In the genomic region with DNA sequence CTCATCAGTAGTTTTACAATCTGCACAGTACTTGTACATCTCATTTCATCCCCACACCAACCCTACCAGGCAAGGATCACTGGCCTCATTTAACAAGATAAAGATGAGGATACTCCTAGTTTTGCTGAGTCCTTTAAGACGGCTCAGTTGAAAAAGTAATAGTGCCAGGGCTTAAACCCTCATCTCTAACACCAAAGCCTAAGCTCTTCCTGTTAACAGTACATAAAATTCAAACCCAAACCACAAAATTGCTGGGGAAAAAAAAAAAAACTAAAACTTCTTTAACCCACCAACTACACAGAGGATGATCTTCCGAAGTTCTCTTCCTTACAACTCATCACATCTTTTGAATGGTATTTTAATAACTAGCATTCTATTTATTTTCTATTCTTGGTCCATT, we compare ENCODE assay signal across 9 cellular contexts. TPM values are rescaled to one million over a fixed set of nuclear protein-coding genes. Genes with fewer than 3 reads are reported as not detected.
DNase-seq lines count a peak whose midpoint lies in the region; ATAC-seq, FAIRE-seq and TF ChIP-seq lines count a peak whose summit lies in the region.
"Had no signal": no experiment of that assay in that cellular context is flagged by ENCODE, and none has a peak within 500 bp of the region (broad histone marks: within the 10 kb centered on the region; RNA-seq: fewer than 3 reads in every experiment).

No MANE protein-coding gene starts in this region.

- H3K4me3 ChIP-seq in DOHH2 (ENCODE audit: low read length) (peak overlapping the region; percentile 97), Panc1 (ENCODE audit: low read depth in 2 of 2, low read length in 2 of 2) (peak overlapping the region; percentile 97), endothelial cell of umbilical vein (replicated peaks in 1 of 3; ENCODE audit: insufficient read depth in 1 of 3, low read depth in 1 of 3, low read length in 3 of 3) (peak overlapping the region in 2 of 3 experiments; percentile 85 to 96)

- DNase-seq in Panc1 (ENCODE audit: low read depth, low spot score) (no peak), endothelial cell of umbilical vein (ENCODE audit: low read depth, low spot score) (no peak), osteocyte (ENCODE audit: extremely low spot score, unreplicated experiment) (no peak), SHP77 (lab: John Stamatoyannopoulos, UW) (no peak), NCI-H510A treated with DMSO at 0.1 percent for 48 hours (lab: John Stamatoyannopoulos, UW) (no peak), 8988T (no peak)
- DNase-seq in activated CD8-positive, alpha-beta memory T cell treated with anti-CD3 and anti-CD28 coated beads, Interleukin-2, amount 50 U/mL, for 4 hours, result no peak
- DNase-seq: dermis blood vessel endothelial cell had no signal

- no peaks in the 10 kb centered on the region for H3K9me1 ChIP-seq in endothelial cell of umbilical vein (replicated peaks; ENCODE audit: control insufficient read depth, extremely low read depth, insufficient read depth, low read length)

- H3F3A ChIP-seq in DOHH2 (ENCODE audit: control insufficient read depth, insufficient read depth), result peaks cover 11% of the 10 kb centered on the region

- FAIRE-seq in endothelial cell of umbilical vein (lab: Jason Lieb, UNC), result no peak

- intact Hi-C loops in Panc1 (cut with micrococcal nuclease; ENCODE audit: unreplicated experiment) (no loop called here), endothelial cell of umbilical vein (cut with micrococcal nuclease) (no loop called here)

- H3K4me1 Mint-ChIP-seq in osteocyte (ENCODE audit: unreplicated experiment), result peaks cover 38% of the 10 kb centered on the region

- peaks cover 63% of the 10 kb centered on the region for H3K4me1 ChIP-seq in DOHH2 (ENCODE audit: control insufficient read depth, low read length)
- H3K4me1 ChIP-seq in Panc1 (ENCODE audit: control insufficient read depth, insufficient read depth, low read length), result peaks cover 20% of the 10 kb centered on the region
- H3K4me1 ChIP-seq in endothelial cell of umbilical vein (ENCODE audit: control insufficient read depth, extremely low read depth, insufficient read depth, low read length), result peaks cover 15% of the 10 kb centered on the region

- in situ Hi-C loops in Panc1 (cut with HindIII; ENCODE audit: low pct_unique_long_range_greater_than_20kb, low sequenced_read_pairs), result no loop called here

- no peaks in the 10 kb centered on the region for H3K9me2 ChIP-seq in DOHH2 (replicated peaks; ENCODE audit: control insufficient read depth, low read length)

- peaks cover 8% of the 10 kb centered on the region for H3K36me3 Mint-ChIP-seq in osteocyte (ENCODE audit: unreplicated experiment)

- dilution Hi-C loops in endothelial cell of umbilical vein (cut with MboI; ENCODE audit: extremely low pct_ligation_motif_present, low sequenced_read_pairs), result no loop called here

- no peaks in the 10 kb centered on the region for H3K27me3 Mint-ChIP-seq in osteocyte (ENCODE audit: unreplicated experiment)

- CTCF ChIA-PET in Panc1 (lab: Charles Lee) (no interaction called here), endothelial cell of umbilical vein (lab: Charles Lee) (interaction anchor here (1.0 to 1.1 kb wide), 2 partner anchors 23 to 41 kb away, joined by 3 to 9 read pairs; a partner anchor contains a TSS)

- H3K36me3 ChIP-seq in DOHH2 (ENCODE audit: control insufficient read depth, low read length) (peaks cover 46% of the 10 kb centered on the region), Panc1 (ENCODE audit: control insufficient read depth, insufficient read depth, low read length) (peaks cover 9% of the 10 kb centered on the region; the same call in 1 of the 2 replicates), endothelial cell of umbilical vein (ENCODE audit: control insufficient read depth in 2 of 2, extremely low read depth in 1 of 2, insufficient read depth in 2 of 2, low read length in 2 of 2) (peaks cover 2 to 10% of the 10 kb centered on the region in 2 experiments)

- TF ChIP-seq CTCF in DOHH2 (IDR thresholded peaks at IDR 0.05; ENCODE audit: low read depth, low read length, poor library complexity, severe bottlenecking) (no peak), Panc1 (IDR thresholded peaks at IDR 0.05) (no peak), endothelial cell of umbilical vein (IDR thresholded peaks at IDR 0.05; ENCODE audit: extremely low read depth in 1 of 2, insufficient read depth in 1 of 2, low read depth in 1 of 2, low read length in 2 of 2) (no peak), osteocyte (IDR thresholded peaks at IDR 0.05) (no peak)

- H2AFZ ChIP-seq in endothelial cell of umbilical vein (ENCODE audit: low read depth, low read length), result no peak overlapping the region

- H4K20me1 ChIP-seq in DOHH2 (ENCODE audit: control insufficient read depth, insufficient read depth, low read depth, low read length) (peaks cover 32% of the 10 kb centered on the region), endothelial cell of umbilical vein (replicated peaks; ENCODE audit: control insufficient read depth, extremely low read depth, insufficient read depth, low read length) (no peaks in the 10 kb centered on the region)

- no peaks in the 10 kb centered on the region for H3K27me3 ChIP-seq in DOHH2 (ENCODE audit: control insufficient read depth, low read length)
- no peaks in the 10 kb centered on the region for H3K27me3 ChIP-seq in Panc1 (ENCODE audit: control insufficient read depth, insufficient read depth, low read length)
- H3K27me3 ChIP-seq in endothelial cell of umbilical vein (ENCODE audit: control insufficient read depth in 2 of 2, insufficient read depth in 2 of 2, low read length in 2 of 2), result no peaks in the 10 kb centered on the region

- no peak overlapping the region for H3K27ac ChIP-seq in DOHH2 (ENCODE audit: low read depth, low read length)
- H3K27ac ChIP-seq in Panc1 (ENCODE audit: low read length), result peak overlapping the region; percentile 91
- H3K27ac ChIP-seq in endothelial cell of umbilical vein (ENCODE audit: insufficient read depth, low read depth, low read length), result no peak overlapping the region

- peak overlapping the region; percentile 98 for H3K4me2 ChIP-seq in DOHH2 (ENCODE audit: low read length)
- H3K4me2 ChIP-seq in endothelial cell of umbilical vein (ENCODE audit: insufficient read depth, low read length), result peak overlapping the region; percentile 94

- H3K9me3 Mint-ChIP-seq in osteocyte (ENCODE audit: unreplicated experiment), result no peaks in the 10 kb centered on the region

- no TSS peak for BruUV-seq in Panc1 (replicated peaks; lab: Mats Ljungman, UMichigan)
- BruUV-seq in endothelial cell of umbilical vein (replicated peaks; lab: Mats Ljungman, UMichigan), result no TSS peak

- peak overlapping the region; percentile 93 for H3K4me3 Mint-ChIP-seq in osteocyte (ENCODE audit: unreplicated experiment)

- POLR2A ChIA-PET in Panc1 (lab: Charles Lee) (interaction anchor here (0.5 to 0.6 kb wide), 4 partner anchors 64 to 1080 kb away, joined by 3 to 10 read pairs (median 6); a partner anchor contains a TSS), endothelial cell of umbilical vein (lab: Charles Lee) (no interaction called here)

- peak overlapping the region; percentile 95 for H3K27ac Mint-ChIP-seq in osteocyte (ENCODE audit: unreplicated experiment)

- peaks cover 69% of the 10 kb centered on the region for H3K79me2 ChIP-seq in DOHH2 (ENCODE audit: control insufficient read depth, low read length)
- peaks cover 61% of the 10 kb centered on the region for H3K79me2 ChIP-seq in endothelial cell of umbilical vein (ENCODE audit: control insufficient read depth, insufficient read depth, low read length)

- H3K9ac ChIP-seq in endothelial cell of umbilical vein (replicated peaks; ENCODE audit: extremely low read depth, insufficient read depth, low read length), result peak overlapping the region; percentile 98

- ATAC-seq in Panc1, result no peak

- TF ChIP-seq POLR2A in endothelial cell of umbilical vein (IDR thresholded peaks at IDR 0.05; ENCODE audit: low read depth, low read length), result no peak

- H3K9me3 ChIP-seq in DOHH2 (ENCODE audit: control insufficient read depth, insufficient read depth, low read length), result no peaks in the 10 kb centered on the region
- no peaks in the 10 kb centered on the region for H3K9me3 ChIP-seq in Panc1 (ENCODE audit: control insufficient read depth, insufficient read depth, low read depth, low read length)
- no peaks in the 10 kb centered on the region for H3K9me3 ChIP-seq in endothelial cell of umbilical vein (replicated peaks; ENCODE audit: control insufficient read depth, insufficient read depth, low read length)

RNA-seq across cellular contexts. Expression of a gene that starts 1.3 kb away (rescaled TPM):
- total RNA-seq in Panc1 (2021; ENCODE audit: unreplicated experiment), result 171 TPM
- polyA plus RNA-seq in Panc1 (2012; ENCODE audit: insufficient read length), result 79.1 TPM
- total RNA-seq in endothelial cell of umbilical vein, result 116 and 130 TPM in 2 replicates
- polyA plus RNA-seq in endothelial cell of umbilical vein, result 27.3 and 33.2 TPM in 2 replicates
- polyA plus RNA-seq in endothelial cell of umbilical vein (2011; cell fraction: cytosol; rRNA removed), result 35.9 and 36.7 TPM in 2 replicates
- polyA plus RNA-seq in endothelial cell of umbilical vein (2011; cell fraction: nucleus; rRNA removed), result 45.5 and 53.4 TPM in 2 replicates
- 73.0 and 76.9 TPM in 2 replicates for polyA plus RNA-seq in endothelial cell of umbilical vein (2012)
- polyA minus RNA-seq in endothelial cell of umbilical vein, result 155 and 167 TPM in 2 replicates
- 54.3 TPM for polyA minus RNA-seq in endothelial cell of umbilical vein (2011; cell fraction: cytosol; rRNA and poly(A)+ RNA removed)
- 40.1 and 64.0 TPM in 2 replicates for polyA minus RNA-seq in endothelial cell of umbilical vein (2011; cell fraction: nucleus; rRNA and poly(A)+ RNA removed)
- 143 and 168 TPM in 2 replicates for total RNA-seq in osteocyte

RNA-seq across cellular contexts. Expression of a gene that starts 22.5 kb away (rescaled TPM):
- total RNA-seq in Panc1 (2021; ENCODE audit: unreplicated experiment) (39.3 TPM), endothelial cell of umbilical vein (6.7 and 7.8 TPM in 2 replicates), osteocyte (13.8 and 15.6 TPM in 2 replicates)
- polyA plus RNA-seq in Panc1 (2012; ENCODE audit: insufficient read length), result 35.5 TPM
- polyA plus RNA-seq in endothelial cell of umbilical vein, result 5.1 and 5.9 TPM in 2 replicates
- 3.5 and 3.9 TPM in 2 replicates for polyA plus RNA-seq in endothelial cell of umbilical vein (2011; cell fraction: cytosol; rRNA removed)
- 11.1 and 11.4 TPM in 2 replicates for polyA plus RNA-seq in endothelial cell of umbilical vein (2011; cell fraction: nucleus; rRNA removed)
- polyA plus RNA-seq in endothelial cell of umbilical vein (2012), result 5.7 and 7.2 TPM in 2 replicates
- 3.7 and 5.0 TPM in 2 replicates for polyA minus RNA-seq in endothelial cell of umbilical vein
- 11.6 TPM for polyA minus RNA-seq in endothelial cell of umbilical vein (2011; cell fraction: cytosol; rRNA and poly(A)+ RNA removed)
- polyA minus RNA-seq in endothelial cell of umbilical vein (2011; cell fraction: nucleus; rRNA and poly(A)+ RNA removed), result 3.1 and 3.8 TPM in 2 replicates

RNA-seq across cellular contexts. Expression of a gene that starts 36.4 kb away (rescaled TPM):
- 16.6 TPM for total RNA-seq in Panc1 (2021; ENCODE audit: unreplicated experiment)
- 23.3 TPM for polyA plus RNA-seq in Panc1 (2012; ENCODE audit: insufficient read length)
- 6.6 and 8.7 TPM in 2 replicates for total RNA-seq in endothelial cell of umbilical vein
- 6.6 and 6.9 TPM in 2 replicates for polyA plus RNA-seq in endothelial cell of umbilical vein
- polyA plus RNA-seq in endothelial cell of umbilical vein (2011; cell fraction: cytosol; rRNA removed), result 6.2 and 6.3 TPM in 2 replicates
- 6.4 and 7.0 TPM in 2 replicates for polyA plus RNA-seq in endothelial cell of umbilical vein (2011; cell fraction: nucleus; rRNA removed)
- polyA plus RNA-seq in endothelial cell of umbilical vein (2012), result 7.6 and 9.3 TPM in 2 replicates
- 5.4 and 5.8 TPM in 2 replicates for polyA minus RNA-seq in endothelial cell of umbilical vein
- polyA minus RNA-seq in endothelial cell of umbilical vein (2011; cell fraction: cytosol; rRNA and poly(A)+ RNA removed), result 10.9 TPM
- 2.8 and 2.9 TPM in 2 replicates for polyA minus RNA-seq in endothelial cell of umbilical vein (2011; cell fraction: nucleus; rRNA and poly(A)+ RNA removed)
- total RNA-seq in osteocyte, result 11.7 and 12.1 TPM in 2 replicates
